10 cellular contexts compared by ENCODE assay signal in the genomic region with DNA sequence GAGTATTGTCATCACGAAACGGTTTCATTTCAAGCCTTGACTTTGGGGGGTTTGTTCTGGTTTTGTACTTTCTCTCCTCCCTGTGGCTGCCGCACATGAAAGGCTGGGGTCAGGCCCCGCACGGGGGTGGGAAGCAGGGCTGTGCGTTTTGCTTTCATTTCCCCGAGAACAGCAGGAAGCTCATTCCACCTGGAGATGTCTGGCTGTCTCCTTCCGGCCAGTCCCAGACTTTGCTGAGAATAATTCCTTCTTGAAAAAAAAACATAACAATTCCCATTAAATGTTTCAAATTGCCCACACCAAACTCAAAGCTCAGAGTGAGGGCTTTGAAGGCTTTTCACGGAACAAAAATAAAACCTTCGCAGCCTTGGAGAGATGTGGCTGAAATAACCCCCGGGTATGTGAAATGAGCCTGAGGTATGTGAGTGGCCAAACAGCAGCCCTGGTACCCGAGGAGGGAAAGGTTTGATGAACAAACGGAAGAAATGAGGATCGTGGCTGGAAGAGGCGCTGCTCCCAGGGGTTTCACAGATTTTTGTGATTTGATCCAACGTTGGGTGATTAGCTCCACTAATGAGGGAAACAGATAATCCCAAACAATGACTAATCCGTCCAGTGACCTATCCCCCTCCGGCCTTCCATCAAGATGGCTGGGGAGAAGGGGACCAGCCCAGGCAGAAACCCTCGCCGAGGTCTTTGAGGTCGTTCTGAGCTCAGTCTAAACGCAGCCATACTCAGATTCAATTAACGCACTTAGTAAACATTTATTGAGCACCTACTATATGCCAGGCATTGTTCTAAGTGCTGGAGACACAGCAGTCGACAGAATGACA.
DNase-seq lines count a peak whose midpoint lies in the region; ATAC-seq and TF ChIP-seq lines count a peak whose summit lies in the region.
"Had no signal": no experiment of that assay in that cellular context is flagged by ENCODE, and none has a peak within 500 bp of the region (broad histone marks: within the 10 kb centered on the region; RNA-seq: fewer than 3 reads in every experiment).

No MANE protein-coding gene starts in this region.

- CTCF ChIA-PET in CD4-positive, alpha-beta T cell (lab: Charles Lee), result interaction anchor here (1.1 kb wide), 1 partner anchor 229 kb away, joined by 3 read pairs; no protein-coding TSS in a partner anchor
- CTCF ChIA-PET in activated CD4-positive, alpha-beta T cell treated with anti-CD3 and anti-CD28 coated beads, Interleukin-2, amount 10 ng/mL, durations not matched to agents 7 days and 5 days (lab: Charles Lee), result interaction anchor here (0.5 to 1.5 kb wide), 4 partner anchors 11 to 366 kb away, joined by 4 to 7 read pairs (median 5); no protein-coding TSS in a partner anchor

- no peak for TF ChIP-seq EP300 in esophagus muscularis mucosa (IDR thresholded peaks at IDR 0.05)
- TF ChIP-seq EP300 in ovary (IDR thresholded peaks at IDR 0.05), result no peak

- H3K27ac ChIP-seq in CD4-positive, alpha-beta T cell (ENCODE audit: low read depth, low read length), result no peak overlapping the region
- H3K27ac ChIP-seq in esophagus muscularis mucosa (replicated peaks in 1 of 4) (peak overlapping the region; percentile 49 to 72 (median 60)), ovary (peak overlapping the region in 1 of 2 donors; percentile 52)
- H3K27ac ChIP-seq: colonic mucosa had no signal

- H3K27me3 ChIP-seq in CD4-positive, alpha-beta T cell (ENCODE audit: control insufficient read depth, insufficient read depth, low read length), result no peaks in the 10 kb centered on the region
- H3K27me3 ChIP-seq in esophagus muscularis mucosa (no peaks in the 10 kb centered on the region), ovary (no peaks in the 10 kb centered on the region)
- H3K27me3 ChIP-seq: colonic mucosa had no signal

- intact Hi-C loops in CD4-positive, alpha-beta T cell (cut with DNase I, micrococcal nuclease), result no loop called here
- intact Hi-C loops in esophagus muscularis mucosa (cut with DNase I) (no loop called here), ovary (cut with DNase I) (no loop called here)

- H3K4me1 Mint-ChIP-seq in CD4-positive, alpha-beta T cell (ENCODE audit: low read depth), result peaks cover 68% of the 10 kb centered on the region
- peaks cover 30% of the 10 kb centered on the region for H3K4me1 Mint-ChIP-seq in activated CD4-positive, alpha-beta T cell treated with anti-CD3 and anti-CD28 coated beads, Interleukin-2, amount 10 ng/mL, durations not matched to agents 7 days and 5 days

- H3K4me1 ChIP-seq in esophagus muscularis mucosa, result peaks cover 74 to 88% (median 83%) of the 10 kb centered on the region in 4 donors
- peaks cover 10% of the 10 kb centered on the region for H3K4me1 ChIP-seq in ovary (ENCODE audit: insufficient read depth)

- POLR2A ChIA-PET in CD4-positive, alpha-beta T cell (lab: Charles Lee), result interaction anchor here (1.1 kb wide), 1 partner anchor 18 kb away, joined by 5 read pairs; no protein-coding TSS in a partner anchor
- POLR2A ChIA-PET in activated CD4-positive, alpha-beta T cell treated with anti-CD3 and anti-CD28 coated beads, Interleukin-2, amount 10 ng/mL, durations not matched to agents 7 days and 5 days (lab: Charles Lee), result no interaction called here

- no peak for TF ChIP-seq CTCF in CD4-positive, alpha-beta T cell (IDR thresholded peaks at IDR 0.05)
- TF ChIP-seq CTCF in esophagus muscularis mucosa (IDR thresholded peaks at IDR 0.05) (no peak), ovary (IDR thresholded peaks at IDR 0.05) (no peak)

- H3K36me3 ChIP-seq in esophagus muscularis mucosa (no peaks in the 10 kb centered on the region), ovary (no peaks in the 10 kb centered on the region)
- H3K36me3 ChIP-seq: colonic mucosa had no signal

- H3K4me3 ChIP-seq in esophagus muscularis mucosa (no peak overlapping the region), ovary (no peak overlapping the region)
- H3K4me3 ChIP-seq: colonic mucosa had no signal

- peak overlapping the region; percentile 72 for H3K27ac Mint-ChIP-seq in CD4-positive, alpha-beta T cell
- peak overlapping the region; percentile 5 for H3K27ac Mint-ChIP-seq in activated CD4-positive, alpha-beta T cell treated with anti-CD3 and anti-CD28 coated beads, Interleukin-2, amount 10 ng/mL, durations not matched to agents 7 days and 5 days

- no peaks in the 10 kb centered on the region for H3K36me3 Mint-ChIP-seq in CD4-positive, alpha-beta T cell (ENCODE audit: low read depth)
- no peaks in the 10 kb centered on the region for H3K36me3 Mint-ChIP-seq in activated CD4-positive, alpha-beta T cell treated with anti-CD3 and anti-CD28 coated beads, Interleukin-2, amount 10 ng/mL, durations not matched to agents 7 days and 5 days (ENCODE audit: low read depth)

- TF ChIP-seq POLR2A in esophagus muscularis mucosa (IDR thresholded peaks at IDR 0.05; ENCODE audit: low read depth) (no peak), ovary (IDR thresholded peaks at IDR 0.05) (no peak)

- DNase-seq in CD4-positive, alpha-beta T cell, result peak in 1 of 10 experiments; percentile 36
- no peak for DNase-seq in activated CD4-positive, alpha-beta T cell treated with anti-CD3 and anti-CD28 coated beads, Interleukin-2, amount 10 ng/mL, durations not matched to agents 7 days and 5 days
- peak; percentile 62 for DNase-seq in esophagus muscularis mucosa (ENCODE audit: extremely low spot score)
- DNase-seq in ovary, result peak in 4 of 5 donors; percentile 18 to 71 (median 59)
- DNase-seq in DMS 273 (lab: John Stamatoyannopoulos, UW; ENCODE audit: unreplicated experiment), result no peak
- DNase-seq in C1 segment of cervical spinal cord (lab: John Stamatoyannopoulos, UW), result no peak
- DNase-seq: NCI-H1694 had no signal

- no peaks in the 10 kb centered on the region for H3K9me3 Mint-ChIP-seq in CD4-positive, alpha-beta T cell
- no peaks in the 10 kb centered on the region for H3K9me3 Mint-ChIP-seq in activated CD4-positive, alpha-beta T cell treated with anti-CD3 and anti-CD28 coated beads, Interleukin-2, amount 10 ng/mL, durations not matched to agents 7 days and 5 days

- WGBS in esophagus muscularis mucosa, result 74% methylated on average over 24 of the region's 24 CpGs
- WGBS in ovary, 3 donors, result 47 to 49% (median 47%) methylated on average over 24 of the region's 24 CpGs

- no peaks in the 10 kb centered on the region for H3K9me3 ChIP-seq in CD4-positive, alpha-beta T cell (ENCODE audit: control insufficient read depth, low read length)
- H3K9me3 ChIP-seq in esophagus muscularis mucosa (no peaks in the 10 kb centered on the region), ovary (no peaks in the 10 kb centered on the region)
- H3K9me3 ChIP-seq: colonic mucosa had no signal

- H3K27me3 Mint-ChIP-seq in CD4-positive, alpha-beta T cell, result no peaks in the 10 kb centered on the region
- no peaks in the 10 kb centered on the region for H3K27me3 Mint-ChIP-seq in activated CD4-positive, alpha-beta T cell treated with anti-CD3 and anti-CD28 coated beads, Interleukin-2, amount 10 ng/mL, durations not matched to agents 7 days and 5 days

- peak; percentile 49 for ATAC-seq in CD4-positive, alpha-beta T cell (ENCODE audit: poor library complexity)
- ATAC-seq in GM19351 (IDR thresholded peaks at IDR 0.05; ENCODE audit: unreplicated experiment), result no peak
- ATAC-seq in HG02678 (IDR thresholded peaks at IDR 0.05; ENCODE audit: unreplicated experiment), result no peak

- H3K4me3 Mint-ChIP-seq in CD4-positive, alpha-beta T cell, result peak overlapping the region; percentile 49
- H3K4me3 Mint-ChIP-seq in activated CD4-positive, alpha-beta T cell treated with anti-CD3 and anti-CD28 coated beads, Interleukin-2, amount 10 ng/mL, durations not matched to agents 7 days and 5 days, result no peak overlapping the region

Comparison
In these comparisons a context has a peak if more than half of its experiments do, and no peak if none do; other contexts are left out.
1. DNase-seq: peak in esophagus muscularis mucosa (single experiment) and ovary (4 of 5); none in activated CD4-positive, alpha-beta T cell treated with anti-CD3 and anti-CD28 coated beads, Interleukin-2, amount 10 ng/mL, durations not matched to agents 7 days and 5 days (single experiment), DMS 273 (single experiment) and C1 segment of cervical spinal cord (0 of 14).